In the genomic region with DNA sequence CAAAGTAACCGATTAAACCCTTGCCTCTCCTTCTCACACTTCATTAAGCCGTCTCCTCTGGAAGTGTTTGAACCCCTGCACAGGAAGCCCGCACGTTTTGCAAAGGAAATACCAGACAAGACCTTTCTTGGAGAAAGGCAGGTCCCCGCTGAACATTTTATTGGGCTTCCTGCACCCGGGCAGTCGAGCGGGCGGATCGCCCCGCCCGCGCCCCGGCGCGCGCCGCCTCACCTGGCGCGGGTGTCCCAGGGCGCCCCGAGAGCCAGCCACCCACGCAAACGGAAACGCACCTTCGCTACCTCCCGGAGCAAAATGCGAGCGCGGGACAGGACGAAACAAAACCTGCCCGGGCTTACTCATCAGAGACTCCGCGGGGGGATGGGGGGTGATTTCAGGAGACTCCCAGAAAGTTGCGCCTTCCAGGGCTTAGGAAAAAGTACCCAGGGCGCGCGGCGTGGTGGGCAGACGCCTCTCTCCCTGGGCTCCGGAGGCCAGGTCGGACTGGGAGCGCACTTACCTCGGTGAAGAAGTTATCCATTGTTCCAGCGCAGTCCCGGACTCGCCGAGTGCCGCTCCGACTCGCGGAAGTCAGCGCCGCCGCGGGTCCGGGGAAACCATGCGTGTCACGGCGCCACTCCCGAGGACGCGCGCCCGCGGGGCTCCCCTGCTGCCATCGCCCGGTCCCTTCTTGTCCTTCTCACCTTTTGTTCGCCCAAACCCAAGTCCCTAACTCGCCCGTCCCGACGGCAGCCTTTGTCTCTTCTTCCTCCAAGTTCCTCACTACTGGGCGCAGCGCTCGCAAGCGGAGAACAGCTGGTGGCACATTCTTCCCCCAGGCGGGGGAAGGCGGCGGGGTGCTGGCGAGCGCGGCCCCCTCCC, we compare ENCODE assay signal across 8 cellular contexts. TPM values are rescaled to one million over a fixed set of nuclear protein-coding genes. Genes with fewer than 3 reads are reported as not detected.
A peak's percentile ranks its signal among the peaks of the same experiment; 100 is the strongest.
DNase-seq lines count a peak whose midpoint lies in the region; ATAC-seq and TF ChIP-seq lines count a peak whose summit lies in the region.

No MANE protein-coding gene starts in this region.

- WGBS in GM23248 (ENCODE audit: low coverage in 1 of 2, low lambda C conversion rate in 2 of 2, missing lambda C conversion rate in 2 of 2), 2 experiments, result 1% methylated on average over 72 to 83 of the region's 83 CpGs

- H3K9me3 Mint-ChIP-seq in activated CD8-positive, alpha-beta T cell treated with anti-CD3 and anti-CD28 coated beads for 36 hours, result no peaks in the 10 kb centered on the region

- peaks cover 13% of the 10 kb centered on the region for H3K4me1 Mint-ChIP-seq in activated CD8-positive, alpha-beta T cell treated with anti-CD3 and anti-CD28 coated beads for 36 hours (ENCODE audit: low read depth)

- H3K27me3 ChIP-seq in GM23248 (replicated peaks; ENCODE audit: insufficient read depth) (no peaks in the 10 kb centered on the region), MG63 (peaks cover 4% of the 10 kb centered on the region; the same call in 1 of the 2 replicates), neural cell (ENCODE audit: insufficient read depth, low read depth, low read length) (peaks cover 40% of the 10 kb centered on the region)

- no peak for TF ChIP-seq EP300 in neural cell (conservative IDR thresholded peaks at IDR 0.05; ENCODE audit: poor library complexity, severe bottlenecking)

- H3K36me3 ChIP-seq in GM23248 (ENCODE audit: low read depth) (no peaks in the 10 kb centered on the region), MG63 (peaks cover 32% of the 10 kb centered on the region), neural cell (ENCODE audit: insufficient read depth, low read length) (no peaks in the 10 kb centered on the region)

- H3F3A ChIP-seq in GM23248 (ENCODE audit: insufficient read depth) (peaks cover 35% of the 10 kb centered on the region), neural cell (ENCODE audit: insufficient read depth, low read length, poor library complexity, severe bottlenecking) (no peaks in the 10 kb centered on the region)

- ATAC-seq in activated CD8-positive, alpha-beta T cell treated with anti-CD3 and anti-CD28 coated beads for 36 hours, result peak; percentile 31

- H3K27ac ChIP-seq in GM23248 (peak overlapping the region; percentile 70), neural cell (ENCODE audit: low read length) (no peak overlapping the region)

- POLR2A ChIA-PET in activated CD8-positive, alpha-beta T cell treated with anti-CD3 and anti-CD28 coated beads for 36 hours (lab: Charles Lee), result no interaction called here

- peak overlapping the region; percentile 78 for H2AFZ ChIP-seq in GM23248
- peak overlapping the region; percentile 78 for H2AFZ ChIP-seq in neural cell (ENCODE audit: low read depth, low read length)

- H3K27me3 Mint-ChIP-seq in activated CD8-positive, alpha-beta T cell treated with anti-CD3 and anti-CD28 coated beads for 36 hours, result peaks cover 61% of the 10 kb centered on the region

- no peaks in the 10 kb centered on the region for H3K36me3 Mint-ChIP-seq in activated CD8-positive, alpha-beta T cell treated with anti-CD3 and anti-CD28 coated beads for 36 hours (ENCODE audit: low read depth)

- peaks cover 55% of the 10 kb centered on the region for H3K79me2 ChIP-seq in GM23248 (ENCODE audit: insufficient read depth)
- peaks cover 5% of the 10 kb centered on the region for H3K79me2 ChIP-seq in neural cell (replicated peaks; ENCODE audit: insufficient read depth, low read length)

- peak; percentile 70 for DNase-seq in GM23248
- peak; percentile 68 for DNase-seq in MG63
- peak; percentile 38 for DNase-seq in activated CD8-positive, alpha-beta T cell treated with anti-CD3 and anti-CD28 coated beads for 36 hours
- peak in 1 of 2 donors; percentile 61 for DNase-seq in foreskin fibroblast
- no peak for DNase-seq in NAMALWA (ENCODE audit: low spot score)
- no peak for DNase-seq in cerebellar cortex (ENCODE audit: low spot score)

- in situ Hi-C loops in GM23248 (cut with MboI), result loop anchor here (25.0 kb wide), 1 partner anchor 202 kb away; no protein-coding TSS in a partner anchor

- H3K9me2 ChIP-seq in GM23248 (ENCODE audit: insufficient read depth) (no peaks in the 10 kb centered on the region), neural cell (ENCODE audit: insufficient read depth, low read length) (no peaks in the 10 kb centered on the region)

- no peaks in the 10 kb centered on the region for H3K9me3 ChIP-seq in GM23248 (ENCODE audit: low read depth)
- H3K9me3 ChIP-seq in MG63, result no peaks in the 10 kb centered on the region
- H3K9me3 ChIP-seq in neural cell (ENCODE audit: low read length), result no peaks in the 10 kb centered on the region

- H3K4me3 Mint-ChIP-seq in activated CD8-positive, alpha-beta T cell treated with anti-CD3 and anti-CD28 coated beads for 36 hours, result peak overlapping the region; percentile 68

- H4K20me1 ChIP-seq in GM23248 (ENCODE audit: insufficient read depth), result peaks cover 9% of the 10 kb centered on the region; the same call in 1 of the 2 replicates
- H4K20me1 ChIP-seq in neural cell (ENCODE audit: insufficient read depth), result no peaks in the 10 kb centered on the region

- peak overlapping the region; percentile 94 for H3K4me2 ChIP-seq in GM23248 (ENCODE audit: unreplicated experiment)
- H3K4me2 ChIP-seq in neural cell (ENCODE audit: low read length), result peak overlapping the region; percentile 84

- H3K4me3 ChIP-seq in GM08714 (ENCODE audit: low read length) (peak overlapping the region; percentile 88), GM23248 (peak overlapping the region; percentile 94), MG63 (peak overlapping the region; percentile 100), foreskin fibroblast (ENCODE audit: low read depth in 1 of 2, low read length in 2 of 2) (peak overlapping the region; percentile 68 to 87), neural cell (ENCODE audit: low read length) (peak overlapping the region; percentile 93)

- no peak for TF ChIP-seq RAD21 in neural cell (conservative IDR thresholded peaks at IDR 0.05)

- CTCF ChIA-PET in activated CD8-positive, alpha-beta T cell treated with anti-CD3 and anti-CD28 coated beads for 36 hours (lab: Charles Lee), result no interaction called here

- H3K9ac ChIP-seq in GM23248 (peak overlapping the region; percentile 93), neural cell (ENCODE audit: low read length) (peak overlapping the region; percentile 52)

- intact Hi-C loops in activated CD8-positive, alpha-beta T cell treated with anti-CD3 and anti-CD28 coated beads for 36 hours (cut with micrococcal nuclease), result loop anchor here (10.0 kb wide), 1 partner anchor 141 kb away; no protein-coding TSS in a partner anchor

- TF ChIP-seq CTCF in activated CD8-positive, alpha-beta T cell treated with anti-CD3 and anti-CD28 coated beads for 36 hours (IDR thresholded peaks at IDR 0.05), result no peak
- TF ChIP-seq CTCF in foreskin fibroblast (IDR thresholded peaks at IDR 0.05; ENCODE audit: low read depth, low read length), result no peak
- TF ChIP-seq CTCF in neural cell (IDR thresholded peaks at IDR 0.05; ENCODE audit: poor library complexity, severe bottlenecking), result peak; percentile 31

- H3K27ac Mint-ChIP-seq in activated CD8-positive, alpha-beta T cell treated with anti-CD3 and anti-CD28 coated beads for 36 hours, result no peak overlapping the region

- H3K4me1 ChIP-seq in GM23248 (ENCODE audit: insufficient read depth), result peaks cover 25% of the 10 kb centered on the region

TF ChIP-seq in neural cell, 6 proteins besides CTCF, POLR2A, EP300 and RAD21:
- TF ChIP-seq MXI1 (conservative IDR thresholded peaks at IDR 0.05; ENCODE audit: poor library complexity, severe bottlenecking) (peak; percentile 66), POLR2AphosphoS5 (IDR thresholded peaks at IDR 0.05) (no peak), SMC3 (conservative IDR thresholded peaks at IDR 0.05; ENCODE audit: poor library complexity) (no peak), EZH2 (IDR thresholded peaks at IDR 0.05; ENCODE audit: borderline replicate concordance, insufficient read depth, low read length, poor library complexity, severe bottlenecking) (no peak), TAF1 (IDR thresholded peaks at IDR 0.05; ENCODE audit: low read depth) (peak; percentile 52)
- TF ChIP-seq, protein P1, sequence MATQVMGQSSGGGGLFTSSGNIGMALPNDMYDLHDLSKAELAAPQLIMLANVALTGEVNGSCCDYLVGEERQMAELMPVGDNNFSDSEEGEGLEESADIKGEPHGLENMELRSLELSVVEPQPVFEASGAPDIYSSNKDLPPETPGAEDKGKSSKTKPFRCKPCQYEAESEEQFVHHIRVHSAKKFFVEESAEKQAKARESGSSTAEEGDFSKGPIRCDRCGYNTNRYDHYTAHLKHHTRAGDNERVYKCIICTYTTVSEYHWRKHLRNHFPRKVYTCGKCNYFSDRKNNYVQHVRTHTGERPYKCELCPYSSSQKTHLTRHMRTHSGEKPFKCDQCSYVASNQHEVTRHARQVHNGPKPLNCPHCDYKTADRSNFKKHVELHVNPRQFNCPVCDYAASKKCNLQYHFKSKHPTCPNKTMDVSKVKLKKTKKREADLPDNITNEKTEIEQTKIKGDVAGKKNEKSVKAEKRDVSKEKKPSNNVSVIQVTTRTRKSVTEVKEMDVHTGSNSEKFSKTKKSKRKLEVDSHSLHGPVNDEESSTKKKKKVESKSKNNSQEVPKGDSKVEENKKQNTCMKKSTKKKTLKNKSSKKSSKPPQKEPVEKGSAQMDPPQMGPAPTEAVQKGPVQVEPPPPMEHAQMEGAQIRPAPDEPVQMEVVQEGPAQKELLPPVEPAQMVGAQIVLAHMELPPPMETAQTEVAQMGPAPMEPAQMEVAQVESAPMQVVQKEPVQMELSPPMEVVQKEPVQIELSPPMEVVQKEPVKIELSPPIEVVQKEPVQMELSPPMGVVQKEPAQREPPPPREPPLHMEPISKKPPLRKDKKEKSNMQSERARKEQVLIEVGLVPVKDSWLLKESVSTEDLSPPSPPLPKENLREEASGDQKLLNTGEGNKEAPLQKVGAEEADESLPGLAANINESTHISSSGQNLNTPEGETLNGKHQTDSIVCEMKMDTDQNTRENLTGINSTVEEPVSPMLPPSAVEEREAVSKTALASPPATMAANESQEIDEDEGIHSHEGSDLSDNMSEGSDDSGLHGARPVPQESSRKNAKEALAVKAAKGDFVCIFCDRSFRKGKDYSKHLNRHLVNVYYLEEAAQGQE (IDR thresholded peaks at IDR 0.05; ENCODE audit: borderline replicate concordance), result no peak

RNA-seq across cellular contexts. Expression of a gene that starts 0.6 kb away (rescaled TPM):
- total RNA-seq in GM23248 (2014; rRNA removed; shearing (Covaris generic)), result 43.2 and 49.1 TPM in 2 replicates
- polyA plus RNA-seq in GM23248 (2016; fragmentation: Nextera tagmentation; extraction: Ambion mirVana) (42.2 and 47.0 TPM in 2 replicates), neural cell (3.1 and 3.2 TPM in 2 replicates)
- total RNA-seq in MG63 (2014; rRNA removed; shearing (Covaris generic); ENCODE audit: low replicate concordance), result 55.0 and 62.0 TPM in 2 replicates
- total RNA-seq in activated CD8-positive, alpha-beta T cell treated with anti-CD3 and anti-CD28 coated beads for 36 hours, result under 1 TPM in 1 of 2 experiments, not detected in 1; 0.09 TPM
- polyA minus RNA-seq in neural cell, result 13.4 and 17.3 TPM in 2 replicates

Comparison
In these comparisons a context has a peak if more than half of its experiments do, and no peak if none do; other contexts are left out.
1. DNase-seq: peak in GM23248 (single experiment), MG63 (single experiment) and activated CD8-positive, alpha-beta T cell treated with anti-CD3 and anti-CD28 coated beads for 36 hours (single experiment); none in NAMALWA (single experiment) and cerebellar cortex (single experiment).
2. RNA of a gene that starts 0.6 kb away (total RNA-seq): 55.0 to 62.0 TPM in MG63 and 43.2 to 49.1 TPM in GM23248; 0.09 TPM in activated CD8-positive, alpha-beta T cell treated with anti-CD3 and anti-CD28 coated beads for 36 hours; every median in the first group is over 10 times any median in the second.
3. Peak in every context shown above with its lines, with median percentiles within 50 percentile points of each other: H3K4me3 ChIP-seq.